Comparison of ENCODE assay signal across 7 cellular contexts in the genomic region with DNA sequence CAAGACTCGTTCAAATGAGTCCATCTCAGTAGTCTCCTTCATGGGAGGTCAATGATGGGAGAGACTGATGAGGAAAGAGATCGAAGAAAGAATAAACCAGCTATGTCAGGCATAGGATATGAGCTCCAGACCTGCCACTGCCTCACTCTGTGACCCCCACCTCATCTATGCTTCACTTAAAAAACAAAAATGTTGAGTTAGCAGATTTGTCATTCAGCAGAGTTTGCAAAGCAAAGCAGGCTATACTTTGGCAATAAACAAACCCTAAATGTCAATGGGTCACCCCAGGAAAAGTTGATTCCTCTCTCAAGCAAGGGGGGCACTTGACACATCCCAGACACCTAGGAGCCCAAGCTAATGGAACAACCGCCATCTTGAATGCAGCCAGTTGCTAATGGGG.
"Had no signal": no experiment of that assay in that cellular context is flagged by ENCODE, and none has a peak within 500 bp of the region (broad histone marks: within the 10 kb centered on the region; RNA-seq: fewer than 3 reads in every experiment).

No MANE protein-coding gene starts in this region.

- FAIRE-seq: H1, H54 had no signal

- H3K4me3 ChIP-seq: GM23338 had no signal

- ATAC-seq: GM23338 had no signal

- H3K27ac ChIP-seq: HL-60 had no signal

- DNase-seq: H9, HCEC 1CT, KG1 had no signal

- H2AFZ ChIP-seq: GM23338 had no signal

- H3K4me2 ChIP-seq: GM23338 had no signal
